16 cellular contexts compared by ENCODE assay signal in genomic region chr6:40809627-40810026, GRCh38.
"Had no signal": no experiment of that assay in that cellular context is flagged by ENCODE, and none has a peak within 500 bp of the region (broad histone marks: within the 10 kb centered on the region; RNA-seq: fewer than 3 reads in every experiment).

No MANE protein-coding gene starts in this region.

- H3K4me3 Mint-ChIP-seq: dendritic cell treated with granulocyte-macrophage colony-stimulating factor and Interleukin-4, amounts not matched to agents 40 ng/mL and 50 ng/mL, for 4 days; effector memory CD8-positive, alpha-beta T cell; naive thymus-derived CD8-positive, alpha-beta T cell; stimulated activated naive B cell treated with anti-CD40 and anti-IgM and Interleukin-4, amounts not matched to agents 10 μg/mL and 1 μg/mL and 100 μg/mL, for 72 hours; type B pancreatic cell had no signal

- DNase-seq: effector memory CD8-positive, alpha-beta T cell; esophagus squamous epithelium; foreskin keratinocyte; head of caudate nucleus; hippocampal formation; mesendoderm; naive thymus-derived CD8-positive, alpha-beta T cell; stimulated activated CD4-positive, alpha-beta T cell treated with anti-CD3 and anti-CD28 coated beads, Interleukin-2, amount 100 ng/mL, for 24 hours; stimulated activated CD4-positive, alpha-beta T cell treated with anti-CD3 and anti-CD28 coated beads, Interleukin-4, amount 100 ng/mL, for 4 hours; stimulated activated naive B cell treated with anti-CD40 and anti-IgM and Interleukin-4, amounts not matched to agents 10 μg/mL and 1 μg/mL and 100 μg/mL, for 72 hours; thyroid gland had no signal

- H3K27ac ChIP-seq: esophagus squamous epithelium, foreskin keratinocyte, neutrophil, skin epidermis, thyroid gland had no signal

- H3K36me3 ChIP-seq: esophagus squamous epithelium, neutrophil, thyroid gland had no signal

- H3K4me3 ChIP-seq: esophagus squamous epithelium, skin epidermis, thyroid gland had no signal

- H3K27ac Mint-ChIP-seq: dendritic cell treated with granulocyte-macrophage colony-stimulating factor and Interleukin-4, amounts not matched to agents 40 ng/mL and 50 ng/mL, for 4 days; effector memory CD8-positive, alpha-beta T cell; naive thymus-derived CD8-positive, alpha-beta T cell; stimulated activated naive B cell treated with anti-CD40 and anti-IgM and Interleukin-4, amounts not matched to agents 10 μg/mL and 1 μg/mL and 100 μg/mL, for 72 hours; type B pancreatic cell had no signal

- H3K27me3 Mint-ChIP-seq: stimulated activated naive B cell treated with anti-CD40 and anti-IgM and Interleukin-4, amounts not matched to agents 10 μg/mL and 1 μg/mL and 100 μg/mL, for 72 hours had no signal

- H3K27me3 ChIP-seq: esophagus squamous epithelium, foreskin keratinocyte, neutrophil, thyroid gland had no signal

- H3K4me1 ChIP-seq: foreskin keratinocyte, thyroid gland had no signal

- H3K9me3 ChIP-seq: esophagus squamous epithelium, neutrophil, thyroid gland had no signal

- ATAC-seq: effector memory CD8-positive, alpha-beta T cell; foreskin keratinocyte; naive thymus-derived CD8-positive, alpha-beta T cell; sciatic nerve; stimulated activated naive B cell treated with anti-CD40 and anti-IgM and Interleukin-4, amounts not matched to agents 10 μg/mL and 1 μg/mL and 100 μg/mL, for 72 hours had no signal

- H3K36me3 Mint-ChIP-seq: naive thymus-derived CD8-positive, alpha-beta T cell; stimulated activated naive B cell treated with anti-CD40 and anti-IgM and Interleukin-4, amounts not matched to agents 10 μg/mL and 1 μg/mL and 100 μg/mL, for 72 hours; type B pancreatic cell had no signal

- H3K9me3 Mint-ChIP-seq: dendritic cell treated with granulocyte-macrophage colony-stimulating factor and Interleukin-4, amounts not matched to agents 40 ng/mL and 50 ng/mL, for 4 days; effector memory CD8-positive, alpha-beta T cell; naive thymus-derived CD8-positive, alpha-beta T cell; stimulated activated naive B cell treated with anti-CD40 and anti-IgM and Interleukin-4, amounts not matched to agents 10 μg/mL and 1 μg/mL and 100 μg/mL, for 72 hours; type B pancreatic cell had no signal
